In genomic region chr4:70901984-70902576, GRCh38 we compare ENCODE assay signal across 8 cellular contexts. TPM values are rescaled to one million over a fixed set of nuclear protein-coding genes. Genes with fewer than 3 reads are reported as not detected.
DNase-seq lines count a peak whose midpoint lies in the region; ATAC-seq and TF ChIP-seq lines count a peak whose summit lies in the region.

Gene MOB1B, plus strand, starts transcription at chr4:70902369. Its CDS starts 168 bp downstream, at chr4:70902537.

- no peaks in the 10 kb centered on the region for H3K27me3 ChIP-seq in lower lobe of right lung (ENCODE audit: low read depth)

- TF ChIP-seq CTCF in CD14-positive monocyte (IDR thresholded peaks at IDR 0.05) (peak; percentile 57), lower lobe of right lung (IDR thresholded peaks at IDR 0.05) (peak; percentile 34)

- H3K4me1 Mint-ChIP-seq in CD14-positive monocyte, result peaks cover 39% of the 10 kb centered on the region
- H3K4me1 Mint-ChIP-seq in activated CD4-positive, alpha-beta memory T cell treated with anti-CD3 and anti-CD28 coated beads, Interleukin-2, amount 10 ng/mL, durations not matched to agents 7 days and 5 days, result peaks cover 18% of the 10 kb centered on the region

- peaks cover 18% of the 10 kb centered on the region in 2 donors for H3K36me3 Mint-ChIP-seq in CD14-positive monocyte
- H3K36me3 Mint-ChIP-seq in activated CD4-positive, alpha-beta memory T cell treated with anti-CD3 and anti-CD28 coated beads, Interleukin-2, amount 10 ng/mL, durations not matched to agents 7 days and 5 days (ENCODE audit: low read depth), result peaks cover 14% of the 10 kb centered on the region

- CTCF ChIA-PET in activated CD4-positive, alpha-beta memory T cell treated with anti-CD3 and anti-CD28 coated beads, Interleukin-2, amount 10 ng/mL, durations not matched to agents 7 days and 5 days (lab: Charles Lee), result interaction anchor here (0.6 to 2.2 kb wide), 10 partner anchors 18 to 250 kb away, joined by 3 to 10 read pairs (median 5); partner anchors contain the start of genes DCK and GRSF1

- ATAC-seq in HG03460 (IDR thresholded peaks at IDR 0.05; ENCODE audit: unreplicated experiment) (peak; percentile 94), lower lobe of right lung (peak; percentile 95 to 97)

- H3K4me3 Mint-ChIP-seq in CD14-positive monocyte, result peak within 1 kb of the TSS; percentile 100
- H3K4me3 Mint-ChIP-seq in activated CD4-positive, alpha-beta memory T cell treated with anti-CD3 and anti-CD28 coated beads, Interleukin-2, amount 10 ng/mL, durations not matched to agents 7 days and 5 days, result peak within 1 kb of the TSS; percentile 95

- peak within 1 kb of the TSS; percentile 78 to 93 (median 90) for H3K27ac Mint-ChIP-seq in CD14-positive monocyte
- peak within 1 kb of the TSS; percentile 80 for H3K27ac Mint-ChIP-seq in activated CD4-positive, alpha-beta memory T cell treated with anti-CD3 and anti-CD28 coated beads, Interleukin-2, amount 10 ng/mL, durations not matched to agents 7 days and 5 days

- DNase-seq in CD14-positive monocyte (ENCODE audit: low spot score) (peak; percentile 82), GM19240 (ENCODE audit: insufficient read length, low spot score) (peak; percentile 59), NCI-H82 treated with DMSO at 0.1 percent for 48 hours (lab: John Stamatoyannopoulos, UW; ENCODE audit: unreplicated experiment) (peak; percentile 83), ecto neural progenitor cell (ENCODE audit: low spot score) (peak; percentile 95), lower lobe of right lung (peak; percentile 91)
- DNase-seq in activated CD4-positive, alpha-beta memory T cell treated with anti-CD3 and anti-CD28 coated beads, Interleukin-2, amount 10 ng/mL, durations not matched to agents 7 days and 5 days, result peak; percentile 89
- peak; percentile 61 to 85 (median 70) for DNase-seq in stimulated activated CD4-positive, alpha-beta T cell treated with anti-CD3 and anti-CD28 coated beads, TNF-alpha, amount 100 ng/mL, for 24 hours (ENCODE audit: low read depth in 3 of 3)

- H3K4me3 ChIP-seq in lower lobe of right lung, result peak within 1 kb of the TSS; percentile 86

- peaks cover 6% of the 10 kb centered on the region for H3K36me3 ChIP-seq in lower lobe of right lung

- no peaks in the 10 kb centered on the region for H3K27me3 Mint-ChIP-seq in CD14-positive monocyte (ENCODE audit: low read depth in 3 of 3)
- H3K27me3 Mint-ChIP-seq in activated CD4-positive, alpha-beta memory T cell treated with anti-CD3 and anti-CD28 coated beads, Interleukin-2, amount 10 ng/mL, durations not matched to agents 7 days and 5 days, result no peaks in the 10 kb centered on the region

- H3K27ac ChIP-seq in lower lobe of right lung, result peak within 1 kb of the TSS; percentile 86

- H3K9me3 Mint-ChIP-seq in CD14-positive monocyte, result peaks cover 0 to 3% (median 0%) of the 10 kb centered on the region in 7 donors
- no peaks in the 10 kb centered on the region for H3K9me3 Mint-ChIP-seq in activated CD4-positive, alpha-beta memory T cell treated with anti-CD3 and anti-CD28 coated beads, Interleukin-2, amount 10 ng/mL, durations not matched to agents 7 days and 5 days

- H3K9me3 ChIP-seq in lower lobe of right lung, result no peaks in the 10 kb centered on the region

- intact Hi-C loops in CD14-positive monocyte (cut with micrococcal nuclease), result loop anchor here in 1 of 2 donors (10.0 kb wide), 1 partner anchor 93 kb away; the partner anchor contains the start of gene DCK
- intact Hi-C loops in lower lobe of right lung (cut with DNase I), result no loop called here

- peaks cover 27% of the 10 kb centered on the region for H3K4me1 ChIP-seq in lower lobe of right lung

- POLR2A ChIA-PET in activated CD4-positive, alpha-beta memory T cell treated with anti-CD3 and anti-CD28 coated beads, Interleukin-2, amount 10 ng/mL, durations not matched to agents 7 days and 5 days (lab: Charles Lee), result interaction anchor here (0.7 to 2.3 kb wide), 8 partner anchors 9 to 198 kb away, joined by 3 to 18 read pairs (median 4); partner anchors contain the start of genes DCK and GRSF1

RNA-seq across cellular contexts. Expression of gene MOB1B, which starts in this region (rescaled TPM):
- 1 to 10 TPM; 3.9 to 7.0 TPM for polyA plus RNA-seq in CD14-positive monocyte
- 10 to 100 TPM; 15.3 to 15.9 TPM for total RNA-seq in activated CD4-positive, alpha-beta memory T cell treated with anti-CD3 and anti-CD28 coated beads, Interleukin-2, amount 10 ng/mL, durations not matched to agents 7 days and 5 days
- total RNA-seq in lower lobe of right lung, result 34.6 TPM

Comparison
In these comparisons a context has a peak if more than half of its experiments do, and no peak if none do; other contexts are left out.
1. Peak in every context shown above with its lines: DNase-seq, ATAC-seq, H3K4me3 ChIP-seq and H3K27ac ChIP-seq.